ENCODE assay signal across 9 cellular contexts in the genomic region with DNA sequence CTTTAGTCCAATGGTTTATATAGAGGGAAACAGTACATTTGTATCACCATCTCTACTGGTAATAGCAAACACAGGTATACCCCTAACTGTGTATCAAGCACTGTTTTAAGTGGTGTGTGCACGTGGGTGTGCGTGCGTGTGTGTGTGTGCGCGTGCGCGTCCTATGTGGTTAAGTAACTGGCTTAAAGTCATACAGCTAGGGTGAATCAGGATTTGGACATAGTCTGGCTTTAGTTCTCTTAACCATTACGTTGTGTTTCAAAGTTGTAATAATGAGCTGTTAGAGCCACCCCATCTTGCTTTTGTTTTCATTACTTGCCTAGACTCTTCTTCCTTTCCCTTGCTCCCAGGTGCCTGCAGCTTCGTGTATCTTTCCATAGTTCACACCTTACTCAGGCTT. TPM values are rescaled to one million over a fixed set of nuclear protein-coding genes. Genes with fewer than 3 reads are reported as not detected.
DNase-seq lines count a peak whose midpoint lies in the region; ATAC-seq and TF ChIP-seq lines count a peak whose summit lies in the region.
"Had no signal": no experiment of that assay in that cellular context is flagged by ENCODE, and none has a peak within 500 bp of the region (broad histone marks: within the 10 kb centered on the region; RNA-seq: fewer than 3 reads in every experiment).

No MANE protein-coding gene starts in this region.

- WGBS in heart left ventricle, 4 donors: 45 to 66% (median 55%) methylated on average over 9 of the region's 9 CpGs
- 77% methylated on average over 9 of the region's 9 CpGs for WGBS in prostate gland

- TF ChIP-seq CTCF in heart left ventricle (IDR thresholded peaks at IDR 0.05): no peak
- no peak for TF ChIP-seq CTCF in prostate gland (IDR thresholded peaks at IDR 0.05)

- intact Hi-C loops in activated CD4-positive, alpha-beta T cell treated with anti-CD3 and anti-CD28 coated beads, Interleukin-2, amount 10 ng/mL, durations not matched to agents 24 days and 14 days (cut with micrococcal nuclease): loop anchor here (5.0 to 10.0 kb wide), 2 partner anchors 65 to 372 kb away; a partner anchor contains a TSS
- intact Hi-C loops in heart left ventricle (cut with DNase I) (loop anchor here in 1 of 10 donors (5.0 kb wide), 1 partner anchor 80 kb away; no protein-coding TSS in a partner anchor), prostate gland (cut with DNase I) (loop anchor here (5.0 kb wide), 1 partner anchor 50 kb away; no protein-coding TSS in a partner anchor), sciatic nerve (cut with DNase I) (loop anchor here (10.0 kb wide), 1 partner anchor 78 kb away; no protein-coding TSS in a partner anchor)

- H3K4me1 Mint-ChIP-seq in activated CD4-positive, alpha-beta T cell treated with anti-CD3 and anti-CD28 coated beads, Interleukin-2, amount 10 ng/mL, durations not matched to agents 24 days and 14 days: peaks cover 38% of the 10 kb centered on the region

- H3K9me3 ChIP-seq in heart left ventricle (no peaks in the 10 kb centered on the region), prostate gland (no peaks in the 10 kb centered on the region)
- H3K9me3 ChIP-seq: adrenal gland had no signal

- H3K27me3 ChIP-seq in ACC112 (ENCODE audit: insufficient read depth, low read length): no peaks in the 10 kb centered on the region
- no peaks in the 10 kb centered on the region for H3K27me3 ChIP-seq in heart left ventricle
- H3K27me3 ChIP-seq in prostate gland (replicated peaks; ENCODE audit: insufficient read depth): no peaks in the 10 kb centered on the region
- H3K27me3 ChIP-seq: adrenal gland had no signal

- H3K27ac Mint-ChIP-seq in activated CD4-positive, alpha-beta T cell treated with anti-CD3 and anti-CD28 coated beads, Interleukin-2, amount 10 ng/mL, durations not matched to agents 24 days and 14 days: no peak overlapping the region

- TF ChIP-seq POLR2A in heart left ventricle (IDR thresholded peaks at IDR 0.05): no peak
- no peak for TF ChIP-seq POLR2A in prostate gland (IDR thresholded peaks at IDR 0.05)

- H3K27ac ChIP-seq in ACC112 (ENCODE audit: low read depth, low read length) (no peak overlapping the region), heart left ventricle (peak overlapping the region in 10 of 12 donors; percentile 94 to 99 (median 97)), prostate gland (no peak overlapping the region)

- peaks cover 89% of the 10 kb centered on the region for H3K79me2 ChIP-seq in ACC112 (ENCODE audit: control insufficient read depth, insufficient read depth, low read length, unreplicated experiment)

- peaks cover 14% of the 10 kb centered on the region for H3K36me3 Mint-ChIP-seq in activated CD4-positive, alpha-beta T cell treated with anti-CD3 and anti-CD28 coated beads, Interleukin-2, amount 10 ng/mL, durations not matched to agents 24 days and 14 days (ENCODE audit: low read depth)

- DNase-seq in HPDE6-E6E7 (ENCODE audit: extremely low spot score) (peak; percentile 12), heart left ventricle (peak in 2 of 5 donors; percentile 51 to 70), prostate gland (ENCODE audit: low spot score) (no peak), sciatic nerve (ENCODE audit: low spot score) (no peak), NCI-H1048 (lab: John Stamatoyannopoulos, UW) (no peak)
- DNase-seq in activated CD4-positive, alpha-beta T cell treated with anti-CD3 and anti-CD28 coated beads, Interleukin-2, amount 10 ng/mL, durations not matched to agents 24 days and 14 days: peak; percentile 67

- no peaks in the 10 kb centered on the region for H3K9me3 Mint-ChIP-seq in activated CD4-positive, alpha-beta T cell treated with anti-CD3 and anti-CD28 coated beads, Interleukin-2, amount 10 ng/mL, durations not matched to agents 24 days and 14 days

- ATAC-seq in heart left ventricle (peak in 1 of 4 donors; percentile 10), HG02678 (IDR thresholded peaks at IDR 0.05; ENCODE audit: unreplicated experiment) (no peak), sciatic nerve (no peak)

- H3K4me1 ChIP-seq in ACC112 (ENCODE audit: control insufficient read depth, insufficient read depth, low read length, unreplicated experiment) (peaks cover 25% of the 10 kb centered on the region), heart left ventricle (peaks cover 0 to 69% (median 42%) of the 10 kb centered on the region in 12 donors), prostate gland (replicated peaks) (no peaks in the 10 kb centered on the region)

- H3K4me3 ChIP-seq in ACC112 (ENCODE audit: low read depth, low read length): peak overlapping the region; percentile 95
- peak overlapping the region in 11 of 12 donors; percentile 59 to 97 (median 87) for H3K4me3 ChIP-seq in heart left ventricle
- no peak overlapping the region for H3K4me3 ChIP-seq in prostate gland

- peaks cover 6% of the 10 kb centered on the region for H3K27me3 Mint-ChIP-seq in activated CD4-positive, alpha-beta T cell treated with anti-CD3 and anti-CD28 coated beads, Interleukin-2, amount 10 ng/mL, durations not matched to agents 24 days and 14 days

- H2AFZ ChIP-seq in ACC112 (ENCODE audit: low read length, unreplicated experiment): no peak overlapping the region

- H3K4me3 Mint-ChIP-seq in activated CD4-positive, alpha-beta T cell treated with anti-CD3 and anti-CD28 coated beads, Interleukin-2, amount 10 ng/mL, durations not matched to agents 24 days and 14 days: peak overlapping the region; percentile 100

- no peaks in the 10 kb centered on the region for H3K36me3 ChIP-seq in ACC112 (ENCODE audit: insufficient read depth, low read length)
- no peaks in the 10 kb centered on the region for H3K36me3 ChIP-seq in heart left ventricle
- no peaks in the 10 kb centered on the region for H3K36me3 ChIP-seq in prostate gland
- H3K36me3 ChIP-seq: adrenal gland had no signal

RNA-seq across cellular contexts. Expression of a gene that starts 2.1 kb away (rescaled TPM):
- total RNA-seq in activated CD4-positive, alpha-beta T cell treated with anti-CD3 and anti-CD28 coated beads, Interleukin-2, amount 10 ng/mL, durations not matched to agents 24 days and 14 days: 81.2 and 86.6 TPM in 2 replicates
- total RNA-seq in heart left ventricle (1,000 to 10,000 TPM in 4 of 9 donors, 100 to 1,000 TPM in 5; 684 to 1,915 (median 836) TPM), prostate gland (100 to 1,000 TPM; 119 to 130 TPM), sciatic nerve (85.6 TPM)
- polyA plus RNA-seq in heart left ventricle: 100 to 1,000 TPM; 526 TPM

RNA-seq across cellular contexts. Expression of a gene that starts 2.4 kb away (rescaled TPM):
- 110 and 112 TPM in 2 replicates for total RNA-seq in activated CD4-positive, alpha-beta T cell treated with anti-CD3 and anti-CD28 coated beads, Interleukin-2, amount 10 ng/mL, durations not matched to agents 24 days and 14 days
- total RNA-seq in heart left ventricle (100 to 1,000 TPM; 285 to 786 (median 407) TPM), prostate gland (100 to 1,000 TPM in 1 of 2 donors, 10 to 100 TPM in 1; 96.6 to 107 TPM), sciatic nerve (107 TPM)
- 100 to 1,000 TPM; 202 to 235 TPM for polyA plus RNA-seq in heart left ventricle

Comparison
In these comparisons a context has a peak if more than half of its experiments do, and no peak if none do; other contexts are left out.
1. H3K27ac ChIP-seq: peak in heart left ventricle (10 of 12); none in ACC112 (single experiment) and prostate gland (0 of 2).
2. H3K4me3 ChIP-seq: peak in ACC112 (single experiment) and heart left ventricle (11 of 12); none in prostate gland (0 of 2).
3. DNase-seq: peak in HPDE6-E6E7 (single experiment) and activated CD4-positive, alpha-beta T cell treated with anti-CD3 and anti-CD28 coated beads, Interleukin-2, amount 10 ng/mL, durations not matched to agents 24 days and 14 days (single experiment); none in prostate gland (single experiment), sciatic nerve (single experiment) and NCI-H1048 (single experiment).